Comparison of ENCODE assay signal across 7 cellular contexts in genomic region chr1:179399399-179399798, GRCh38. TPM values are rescaled to one million over a fixed set of nuclear protein-coding genes. Genes with fewer than 3 reads are reported as not detected.
"Had no signal": no experiment of that assay in that cellular context is flagged by ENCODE, and none has a peak within 500 bp of the region (broad histone marks: within the 10 kb centered on the region; RNA-seq: fewer than 3 reads in every experiment).

No MANE protein-coding gene starts in this region.

RNA-seq across cellular contexts. Expression of gene AXDND1, which starts 33.6 kb away (rescaled TPM):
- total RNA-seq: left lobe of liver, left ventricle myocardium inferior, left ventricle myocardium superior, lung microvascular endothelial cell, mesenteric fat pad, mononuclear cell, myocyte had no signal
